Comparison of ENCODE assay signal across 8 cellular contexts in genomic region chrX:53683556-53684414, GRCh38. TPM values are rescaled to one million over a fixed set of nuclear protein-coding genes. Genes with fewer than 3 reads are reported as not detected.
DNase-seq lines count a peak whose midpoint lies in the region; ATAC-seq and TF ChIP-seq lines count a peak whose summit lies in the region.

No MANE protein-coding gene starts in this region.

- CTCF ChIA-PET in T-cell (lab: Charles Lee) = interaction anchor here (0.5 to 1.0 kb wide), 6 partner anchors 14 to 1472 kb away, joined by 3 to 8 read pairs (median 3); no protein-coding TSS in a partner anchor

- POLR2A ChIA-PET in T-cell (lab: Charles Lee) = interaction anchor here (0.5 to 1.5 kb wide), 9 partner anchors 8 to 956 kb away, joined by 3 to 9 read pairs (median 4); partner anchors contain the start of genes FAM120C (in 1 of the 2) and PHF8 (in 1 of the 2)

- H3K27me3 ChIP-seq in heart right ventricle = peaks cover 0 to 9% (median 0%) of the 10 kb centered on the region in 7 donors

- H3K9me3 Mint-ChIP-seq in T-cell (no peaks in the 10 kb centered on the region), type B pancreatic cell (no peaks in the 10 kb centered on the region)

- H3K36me3 ChIP-seq in heart right ventricle = peaks cover 0 to 31% (median 0%) of the 10 kb centered on the region in 9 donors

- H3K36me3 Mint-ChIP-seq in T-cell (peaks cover 8% of the 10 kb centered on the region), type B pancreatic cell (peaks cover 3% of the 10 kb centered on the region)

- WGBS in heart right ventricle, 2 donors = 0 to 1% methylated on average over 65 to 77 of the region's 80 CpGs

- H3K4me1 ChIP-seq in heart right ventricle = peaks cover 0 to 36% (median 9%) of the 10 kb centered on the region in 9 donors

- DNase-seq in GM13976 (ENCODE audit: low spot score) (peak; percentile 85), NCI-H146 (lab: John Stamatoyannopoulos, UW) (peak; percentile 99), T-cell (peak; percentile 67 to 96 (median 90)), amniotic stem cell (lab: John Stamatoyannopoulos, UW) (peak; percentile 93), heart right ventricle (peak; percentile 87 to 92), pons (ENCODE audit: low spot score) (peak; percentile 98), type B pancreatic cell (ENCODE audit: extremely low spot score, unreplicated experiment) (peak; percentile 91)

- H3K27ac Mint-ChIP-seq in T-cell (peak overlapping the region; percentile 96 to 98), type B pancreatic cell (peak overlapping the region; percentile 98)

- in situ Hi-C loops in GM13976 (cut with MboI; ENCODE audit: low sequenced_read_pairs, unreplicated experiment) = no loop called here

- peak overlapping the region; percentile 68 to 93 (median 90) for H3K27ac ChIP-seq in heart right ventricle

- peak; percentile 63 for ATAC-seq in HG02870 (IDR thresholded peaks at IDR 0.05; ENCODE audit: unreplicated experiment)
- peak; percentile 75 to 82 (median 78) for ATAC-seq in T-cell (replicated peaks in 1 of 4)
- ATAC-seq in heart right ventricle = peak; percentile 89 to 95 (median 92)

- intact Hi-C loops in heart right ventricle (cut with DNase I) = loop anchor here in 1 of 10 donors (10.0 kb wide), 2 partner anchors 361 to 501 kb away; partner anchors contain the start of genes FAM120C and PHF8

- H3K27me3 Mint-ChIP-seq in T-cell (peaks cover 0 to 4% of the 10 kb centered on the region in 2 donors), type B pancreatic cell (no peaks in the 10 kb centered on the region)

- H3K4me1 Mint-ChIP-seq in T-cell (peaks cover 38 to 52% (median 44%) of the 10 kb centered on the region in 3 donors), type B pancreatic cell (ENCODE audit: unreplicated experiment) (no peaks in the 10 kb centered on the region)

- H3K4me3 Mint-ChIP-seq in T-cell = peak overlapping the region; percentile 83 to 94 (median 94)
- H3K4me3 Mint-ChIP-seq in type B pancreatic cell = peak overlapping the region; percentile 95

- H3K4me3 ChIP-seq in heart right ventricle = peak overlapping the region; percentile 53 to 90 (median 67)

- H3K9me3 ChIP-seq in heart right ventricle = peaks cover 0 to 5% (median 0%) of the 10 kb centered on the region in 11 donors

- TF ChIP-seq CTCF in GM13976 (IDR thresholded peaks at IDR 0.05; ENCODE audit: borderline replicate concordance, control extremely low read depth, extremely low read depth, insufficient read depth, missing control alignments) (no peak), heart right ventricle (IDR thresholded peaks at IDR 0.05) (peak in 1 of 9 donors; percentile 20), type B pancreatic cell (conservative IDR thresholded peaks at IDR 0.05) (no peak)

RNA-seq across cellular contexts. Expression of gene HUWE1, which starts 2.7 kb away (rescaled TPM):
- total RNA-seq in T-cell (100 to 1,000 TPM; 153 to 214 (median 179) TPM), heart right ventricle (100 to 1,000 TPM; 133 to 219 (median 198) TPM), type B pancreatic cell (ENCODE audit: low replicate concordance) (205 and 209 TPM in 2 replicates)
- 10 to 100 TPM; 30.8 to 52.0 TPM for polyA plus RNA-seq in heart right ventricle

Comparison
In these comparisons a context has a peak if more than half of its experiments do, and no peak if none do; other contexts are left out.
1. Peak in every context shown above with its lines: DNase-seq, ATAC-seq, H3K4me3 ChIP-seq and H3K27ac ChIP-seq.